In the genomic region with DNA sequence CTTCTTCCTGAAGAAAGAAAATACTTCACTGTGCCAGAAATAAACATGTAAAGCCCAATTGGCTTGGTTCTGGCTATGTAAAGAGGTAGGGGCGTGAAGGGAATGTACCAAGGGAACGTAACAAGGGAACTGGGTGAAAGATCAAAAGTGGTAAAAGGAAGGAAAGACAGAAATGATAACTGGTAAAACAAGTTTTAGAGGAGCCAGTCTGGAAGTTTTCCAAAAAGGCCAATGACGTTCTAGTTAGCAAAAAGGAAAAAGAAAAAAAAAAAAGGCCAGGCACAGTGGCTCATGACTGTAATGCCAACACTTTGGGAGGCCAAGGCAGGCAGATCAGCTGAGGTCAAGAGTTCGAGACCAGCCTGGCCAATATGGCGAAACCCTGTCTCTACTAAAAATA, we compare ENCODE assay signal across 16 cellular contexts. TPM values are rescaled to one million over a fixed set of nuclear protein-coding genes. Genes with fewer than 3 reads are reported as not detected.
DNase-seq lines count a peak whose midpoint lies in the region; ATAC-seq, FAIRE-seq and TF ChIP-seq lines count a peak whose summit lies in the region.
"Had no signal": no experiment of that assay in that cellular context is flagged by ENCODE, and none has a peak within 500 bp of the region (broad histone marks: within the 10 kb centered on the region; RNA-seq: fewer than 3 reads in every experiment).

No MANE protein-coding gene starts in this region.

- peaks cover 0 to 19% (median 10%) of the 10 kb centered on the region in 9 donors for H3K4me1 ChIP-seq in heart right ventricle
- peaks cover 0 to 10% (median 5%) of the 10 kb centered on the region in 4 donors for H3K4me1 ChIP-seq in upper lobe of left lung

- H3K9me3 ChIP-seq in heart right ventricle (peaks cover 0 to 18% (median 5%) of the 10 kb centered on the region in 11 donors), upper lobe of left lung (peaks cover 0 to 4% (median 2%) of the 10 kb centered on the region in 4 donors)

- intact Hi-C loops in heart right ventricle (cut with DNase I) (no loop called here), Right ventricle myocardium superior (cut with DNase I) (no loop called here)

- TF ChIP-seq POLR2A in upper lobe of left lung (IDR thresholded peaks at IDR 0.05), result no peak

- TF ChIP-seq EP300 in upper lobe of left lung (IDR thresholded peaks at IDR 0.05), result no peak

- no peak overlapping the region for H3K27ac Mint-ChIP-seq in stimulated activated effector memory CD8-positive, alpha-beta T cell treated with anti-CD3 and anti-CD28 coated beads, Interleukin-12 subunit alpha, Interleukin-12 subunit beta, amount 100 ng/mL, for 72 hours
- H3K27ac Mint-ChIP-seq: activated naive CD8-positive, alpha-beta T cell; WTC11 had no signal

- H3K36me3 Mint-ChIP-seq in stimulated activated effector memory CD8-positive, alpha-beta T cell treated with anti-CD3 and anti-CD28 coated beads, Interleukin-12 subunit alpha, Interleukin-12 subunit beta, amount 100 ng/mL, for 72 hours, result no peaks in the 10 kb centered on the region

- 48 to 55% methylated on average over 5 of the region's 5 CpGs for WGBS in heart right ventricle, 2 donors
- 31 to 33% methylated on average over 5 of the region's 5 CpGs for WGBS in upper lobe of left lung, 2 donors

- no peak overlapping the region for H3K4me3 ChIP-seq in heart right ventricle
- no peak overlapping the region for H3K4me3 ChIP-seq in bronchial epithelial cell (ENCODE audit: low read depth, low read length)
- H3K4me3 ChIP-seq in upper lobe of left lung, result no peak overlapping the region

- H3K27me3 ChIP-seq in heart right ventricle (no peaks in the 10 kb centered on the region), bronchial epithelial cell (ENCODE audit: control insufficient read depth, insufficient read depth, low read length) (no peaks in the 10 kb centered on the region), upper lobe of left lung (no peaks in the 10 kb centered on the region)

- no peak overlapping the region for H3K4me3 Mint-ChIP-seq in stimulated activated effector memory CD8-positive, alpha-beta T cell treated with anti-CD3 and anti-CD28 coated beads, Interleukin-12 subunit alpha, Interleukin-12 subunit beta, amount 100 ng/mL, for 72 hours
- H3K4me3 Mint-ChIP-seq: activated naive CD8-positive, alpha-beta T cell; WTC11 had no signal

- H3K9me3 Mint-ChIP-seq in stimulated activated effector memory CD8-positive, alpha-beta T cell treated with anti-CD3 and anti-CD28 coated beads, Interleukin-12 subunit alpha, Interleukin-12 subunit beta, amount 100 ng/mL, for 72 hours, result peaks cover 4% of the 10 kb centered on the region

- H3K4me1 Mint-ChIP-seq in stimulated activated effector memory CD8-positive, alpha-beta T cell treated with anti-CD3 and anti-CD28 coated beads, Interleukin-12 subunit alpha, Interleukin-12 subunit beta, amount 100 ng/mL, for 72 hours, result peaks cover 22% of the 10 kb centered on the region

- H3K36me3 ChIP-seq in heart right ventricle (no peaks in the 10 kb centered on the region), bronchial epithelial cell (ENCODE audit: control insufficient read depth, insufficient read depth, low read length) (no peaks in the 10 kb centered on the region), upper lobe of left lung (no peaks in the 10 kb centered on the region)

- DNase-seq in heart right ventricle (no peak), Right ventricle myocardium superior (no peak), bronchial epithelial cell (ENCODE audit: low read depth) (peak; percentile 93), left kidney (ENCODE audit: low read depth, low spot score) (peak; percentile 40), upper lobe of left lung (no peak), SKM-1 (lab: John Stamatoyannopoulos, UW; ENCODE audit: unreplicated experiment) (no peak)
- no peak for DNase-seq in stimulated activated effector memory CD8-positive, alpha-beta T cell treated with anti-CD3 and anti-CD28 coated beads, Interleukin-12 subunit alpha, Interleukin-12 subunit beta, amount 100 ng/mL, for 72 hours (ENCODE audit: low spot score in 2 of 2)
- DNase-seq: activated CD8-positive, alpha-beta memory T cell treated with anti-CD3 and anti-CD28 coated beads, Interleukin-2, amount 50 U/mL, for 48 hours; HCEC 1CT; NCI-H1417; NCI-H82; stimulated activated CD4-positive, alpha-beta T cell treated with anti-CD3 and anti-CD28 coated beads, Interleukin-15, amount 100 ng/mL, for 24 hours; stimulated activated CD8-positive, alpha-beta memory T cell treated with anti-CD3 and anti-CD28 coated beads, Interleukin-4, amount 100 ng/mL, for 48 hours had no signal

- ATAC-seq in heart right ventricle, result peak in 2 of 8 donors; percentile 39 to 46
- ATAC-seq in Right ventricle myocardium superior (ENCODE audit: poor library complexity), result no peak
- ATAC-seq in upper lobe of left lung (ENCODE audit: low FRiP score in 2 of 2), result no peak
- no peak for ATAC-seq in HG02840 (IDR thresholded peaks at IDR 0.05; ENCODE audit: low FRiP score, unreplicated experiment)
- ATAC-seq in stimulated activated effector memory CD8-positive, alpha-beta T cell treated with anti-CD3 and anti-CD28 coated beads, Interleukin-12 subunit alpha, Interleukin-12 subunit beta, amount 100 ng/mL, for 72 hours, result no peak
- ATAC-seq: WTC11 had no signal

- no peak for FAIRE-seq in bronchial epithelial cell (lab: Jason Lieb, UNC)

- H3K27ac ChIP-seq in heart right ventricle (peak overlapping the region in 7 of 10 donors; percentile 20 to 68 (median 52)), upper lobe of left lung (peak overlapping the region; percentile 11 to 71 (median 41))

- TF ChIP-seq CTCF in heart right ventricle (IDR thresholded peaks at IDR 0.05) (no peak), bronchial epithelial cell (IDR thresholded peaks at IDR 0.05; ENCODE audit: insufficient read depth, low read length, severe bottlenecking) (no peak), upper lobe of left lung (IDR thresholded peaks at IDR 0.05) (no peak)

RNA-seq across cellular contexts. Expression of a gene that starts 21.2 kb away (rescaled TPM):
- total RNA-seq in heart right ventricle (1 to 10 TPM in 1 of 10 donors, under 1 TPM in 1, not detected in 8; 0.15 to 1.8 TPM), Right ventricle myocardium superior (0.11 TPM), bronchial epithelial cell (0.79 TPM in 1 of 2 replicates, not detected in the other), upper lobe of left lung (1 to 10 TPM in 5 of 6 donors, not detected in 1; 1.1 to 5.4 (median 2.6) TPM)
- polyA plus RNA-seq in heart right ventricle, result under 1 TPM in 1 of 2 donors, not detected in 1; 0.06 TPM
- total RNA-seq: WTC11 had no signal

Comparison
In these comparisons a context has a peak if more than half of its experiments do, and no peak if none do; other contexts are left out.
1. DNase-seq: peak in bronchial epithelial cell (single experiment) and left kidney (single experiment); none in heart right ventricle (0 of 2), Right ventricle myocardium superior (single experiment), upper lobe of left lung (0 of 2), SKM-1 (single experiment) and stimulated activated effector memory CD8-positive, alpha-beta T cell treated with anti-CD3 and anti-CD28 coated beads, Interleukin-12 subunit alpha, Interleukin-12 subunit beta, amount 100 ng/mL, for 72 hours (0 of 2).